8 cellular contexts compared by ENCODE assay signal in genomic region chr10:119896061-119896655, GRCh38. TPM values are rescaled to one million over a fixed set of nuclear protein-coding genes. Genes with fewer than 3 reads are reported as not detected.
A peak's percentile ranks its signal among the peaks of the same experiment; 100 is the strongest.
DNase-seq lines count a peak whose midpoint lies in the region; ATAC-seq and TF ChIP-seq lines count a peak whose summit lies in the region.

No MANE protein-coding gene starts in this region.

- 34% methylated on average over 4 of the region's 4 CpGs for WGBS in mammary epithelial cell (ENCODE audit: low coverage, missing lambda C conversion rate)

- H3K79me2 ChIP-seq in Loucy (ENCODE audit: insufficient read depth, low read length) = peaks cover 91% of the 10 kb centered on the region
- peaks cover 89% of the 10 kb centered on the region for H3K79me2 ChIP-seq in mammary epithelial cell (ENCODE audit: insufficient read depth, low read length)

- DNase-seq in mammary epithelial cell (peak; percentile 80), myocyte (ENCODE audit: low read depth) (peak; percentile 15), posterior vena cava (ENCODE audit: low spot score) (no peak), globus pallidus (ENCODE audit: low spot score) (no peak), D341Med (ENCODE audit: low spot score) (no peak)

- TF ChIP-seq CTCF in Loucy (conservative IDR thresholded peaks at IDR 0.05; ENCODE audit: low read length) (no peak), mammary epithelial cell (conservative IDR thresholded peaks at IDR 0.05 in 1 of 2, IDR thresholded peaks at IDR 0.05 in 1 of 2; ENCODE audit: extremely low read depth in 1 of 2, insufficient read depth in 1 of 2, low read depth in 1 of 2, low read length in 2 of 2) (no peak)

- H3K27me3 ChIP-seq in BLaER1 (no peaks in the 10 kb centered on the region), Loucy (ENCODE audit: insufficient read depth, low read length, poor library complexity, severe bottlenecking) (no peaks in the 10 kb centered on the region), mammary epithelial cell (ENCODE audit: insufficient read depth, low read length) (no peaks in the 10 kb centered on the region)

- H4K20me1 ChIP-seq in BLaER1 = peaks cover 72% of the 10 kb centered on the region
- peaks cover 56% of the 10 kb centered on the region for H4K20me1 ChIP-seq in Loucy (ENCODE audit: insufficient read depth, low read length, poor library complexity, severe bottlenecking)
- no peaks in the 10 kb centered on the region for H4K20me1 ChIP-seq in mammary epithelial cell (ENCODE audit: insufficient read depth, low read length)

- intact Hi-C loops in mammary epithelial cell (cut with micrococcal nuclease) (no loop called here), posterior vena cava (cut with DNase I) (no loop called here)

- in situ Hi-C loops in mammary epithelial cell (cut with MboI; ENCODE audit: low sequenced_read_pairs in 2 of 2) = no loop called here

- BruUV-seq in mammary epithelial cell (replicated peaks; lab: Mats Ljungman, UMichigan) = no TSS peak

- H3K36me3 ChIP-seq in BLaER1 (peaks cover 38% of the 10 kb centered on the region), Loucy (ENCODE audit: insufficient read depth, low read length) (peaks cover 8% of the 10 kb centered on the region; the same call in 1 of the 2 replicates), mammary epithelial cell (ENCODE audit: insufficient read depth, low read length) (peaks cover 8% of the 10 kb centered on the region)

- peaks cover 26% of the 10 kb centered on the region for H3K4me1 ChIP-seq in BLaER1
- H3K4me1 ChIP-seq in Loucy (ENCODE audit: insufficient read depth, low read length, poor library complexity, severe bottlenecking) = peaks cover 57% of the 10 kb centered on the region
- H3K4me1 ChIP-seq in mammary epithelial cell (ENCODE audit: insufficient read depth, low read length) = peaks cover 34% of the 10 kb centered on the region

- H3K4me2 ChIP-seq in BLaER1 (0 out of 2 replicates have a peak overlapping the region, but pooled peaks have one; percentile 1), Loucy (ENCODE audit: low read depth, low read length, poor library complexity, severe bottlenecking) (peak overlapping the region; percentile 99), mammary epithelial cell (ENCODE audit: insufficient read depth, low read depth, low read length) (peak overlapping the region; percentile 65)

- dilution Hi-C loops in mammary epithelial cell (cut with HindIII; ENCODE audit: low sequenced_read_pairs) = no loop called here

- H3F3A ChIP-seq in Loucy (ENCODE audit: low read depth) = no peaks in the 10 kb centered on the region

- no peak for ATAC-seq in GM21367 (IDR thresholded peaks at IDR 0.05; ENCODE audit: unreplicated experiment)

- H3K9me3 ChIP-seq in BLaER1 = no peaks in the 10 kb centered on the region
- H3K9me3 ChIP-seq in Loucy (ENCODE audit: insufficient read depth, low read depth, low read length) = no peaks in the 10 kb centered on the region
- no peaks in the 10 kb centered on the region for H3K9me3 ChIP-seq in mammary epithelial cell (replicated peaks; ENCODE audit: insufficient read depth, low read length)

- CTCF ChIA-PET in mammary epithelial cell (lab: Charles Lee; ENCODE audit: low non-redundant PET) = no interaction called here

- H3K9ac ChIP-seq in BLaER1 = no peak overlapping the region
- H3K9ac ChIP-seq in Loucy (ENCODE audit: low read depth, low read length, poor library complexity, severe bottlenecking) = peak overlapping the region; percentile 29
- no peak overlapping the region for H3K9ac ChIP-seq in mammary epithelial cell (ENCODE audit: insufficient read depth, low read length)

- H2AFZ ChIP-seq in Loucy (ENCODE audit: low read length) (no peak overlapping the region), mammary epithelial cell (ENCODE audit: low read depth, low read length) (no peak overlapping the region)

- H3K27ac ChIP-seq in BLaER1 = no peak overlapping the region
- peak overlapping the region; percentile 10 for H3K27ac ChIP-seq in mammary epithelial cell (ENCODE audit: insufficient read depth, low read depth, low read length)

- H3K4me3 ChIP-seq in BLaER1 = no peak overlapping the region
- H3K4me3 ChIP-seq in Loucy (ENCODE audit: low read length, poor library complexity, severe bottlenecking) = peak overlapping the region; percentile 26
- no peak overlapping the region for H3K4me3 ChIP-seq in mammary epithelial cell (replicated peaks in 1 of 3; ENCODE audit: insufficient read depth in 1 of 3, low read depth in 2 of 3, low read length in 3 of 3)

- H3K9me2 ChIP-seq in Loucy (replicated peaks; ENCODE audit: low read depth, low read length) = no peaks in the 10 kb centered on the region

RNA-seq across cellular contexts. Expression of gene SEC23IP, which starts 3.6 kb away (rescaled TPM):
- total RNA-seq in mammary epithelial cell (10 to 100 TPM; 29.7 to 66.9 TPM), myocyte (21.4 and 29.0 TPM in 2 replicates), posterior vena cava (10 to 100 TPM; 45.0 to 45.8 TPM)
- 30.6 TPM for polyA plus RNA-seq in mammary epithelial cell
- polyA minus RNA-seq in mammary epithelial cell = 76.8 TPM
- polyA plus RNA-seq in myocyte (2012) = 23.5 TPM

RNA-seq across cellular contexts. Expression of gene MCMBP, which starts 23.5 kb away (rescaled TPM):
- 10 to 100 TPM; 48.7 to 65.0 TPM for total RNA-seq in mammary epithelial cell
- 60.4 TPM for polyA plus RNA-seq in mammary epithelial cell
- 61.1 TPM for polyA minus RNA-seq in mammary epithelial cell
- 27.3 and 36.6 TPM in 2 replicates for total RNA-seq in myocyte
- polyA plus RNA-seq in myocyte (2012) = 23.5 TPM
- total RNA-seq in posterior vena cava = 10 to 100 TPM; 42.7 to 50.5 TPM

Comparison
In these comparisons a context has a peak if more than half of its experiments do, and no peak if none do; other contexts are left out.
1. H3K4me2 ChIP-seq: peak in every context shown above with its lines; median percentile 99 in Loucy; 65 in mammary epithelial cell; 1 in BLaER1.
2. DNase-seq: peak in mammary epithelial cell (single experiment) and myocyte (single experiment); none in posterior vena cava (single experiment), globus pallidus (single experiment) and D341Med (single experiment).